In genomic region chr10:77865585-77866324, GRCh38 we compare ENCODE assay signal across 12 cellular contexts.
A peak's percentile ranks its signal among the peaks of the same experiment; 100 is the strongest.
DNase-seq lines count a peak whose midpoint lies in the region; ATAC-seq, FAIRE-seq and TF ChIP-seq lines count a peak whose summit lies in the region.
"Had no signal": no experiment of that assay in that cellular context is flagged by ENCODE, and none has a peak within 500 bp of the region (broad histone marks: within the 10 kb centered on the region; RNA-seq: fewer than 3 reads in every experiment).

No MANE protein-coding gene starts in this region.

- H3K4me1 ChIP-seq in muscle layer of colon (ENCODE audit: insufficient read depth, low read length) = peaks cover 65% of the 10 kb centered on the region

- H3K27me3 ChIP-seq in bronchial epithelial cell (ENCODE audit: control insufficient read depth, insufficient read depth, low read length) (no peaks in the 10 kb centered on the region), muscle layer of colon (ENCODE audit: control insufficient read depth in 1 of 2, insufficient read depth in 2 of 2, low read length in 2 of 2) (no peaks in the 10 kb centered on the region)

- DNase-seq in COR-L47 (lab: John Stamatoyannopoulos, UW) = peak; percentile 83
- DNase-seq in NCI-H1436 treated with DMSO at 0.1 percent for 48 hours (lab: John Stamatoyannopoulos, UW) = peak; percentile 2
- peak; percentile 60 for DNase-seq in bronchial epithelial cell (ENCODE audit: low read depth)
- DNase-seq in GM19240 (ENCODE audit: insufficient read length, low spot score) = no peak
- no peak for DNase-seq in putamen (ENCODE audit: low spot score)
- DNase-seq: activated CD4-positive, alpha-beta T cell treated with anti-CD3 and anti-CD28 coated beads for 48 hours; foreskin melanocyte; GF-D8; NCI-H524 had no signal

- ATAC-seq in GM18511 (IDR thresholded peaks at IDR 0.05; ENCODE audit: unreplicated experiment) (no peak), GM19324 (IDR thresholded peaks at IDR 0.05; ENCODE audit: low FRiP score, unreplicated experiment) (no peak)

- no peak for TF ChIP-seq CTCF in bronchial epithelial cell (IDR thresholded peaks at IDR 0.05; ENCODE audit: insufficient read depth, low read length, severe bottlenecking)

- peaks cover 2% of the 10 kb centered on the region for H3K36me3 ChIP-seq in bronchial epithelial cell (ENCODE audit: control insufficient read depth, insufficient read depth, low read length)
- H3K36me3 ChIP-seq in muscle layer of colon (ENCODE audit: insufficient read depth, low read length) = peaks cover 23% of the 10 kb centered on the region

- H3K4me3 ChIP-seq in bronchial epithelial cell (ENCODE audit: low read depth, low read length) = no peak overlapping the region
- H3K4me3 ChIP-seq in muscle layer of colon (ENCODE audit: low read depth in 1 of 2, low read length in 2 of 2) = no peak overlapping the region

- H3K9me3 ChIP-seq in muscle layer of colon (ENCODE audit: low read length) = no peaks in the 10 kb centered on the region

- peak overlapping the region; percentile 24 for H3K9ac ChIP-seq in muscle layer of colon (ENCODE audit: low read length)

- FAIRE-seq in bronchial epithelial cell (lab: Jason Lieb, UNC) = no peak

- H3K27ac ChIP-seq in muscle layer of colon (ENCODE audit: low read depth, low read length) = peak overlapping the region; percentile 6

Comparison
In these comparisons a context has a peak if more than half of its experiments do, and no peak if none do; other contexts are left out.
1. DNase-seq: peak in COR-L47 (single experiment), NCI-H1436 treated with DMSO at 0.1 percent for 48 hours (single experiment) and bronchial epithelial cell (single experiment); none in GM19240 (single experiment) and putamen (single experiment).